17 cellular contexts compared by ENCODE assay signal in the genomic region with DNA sequence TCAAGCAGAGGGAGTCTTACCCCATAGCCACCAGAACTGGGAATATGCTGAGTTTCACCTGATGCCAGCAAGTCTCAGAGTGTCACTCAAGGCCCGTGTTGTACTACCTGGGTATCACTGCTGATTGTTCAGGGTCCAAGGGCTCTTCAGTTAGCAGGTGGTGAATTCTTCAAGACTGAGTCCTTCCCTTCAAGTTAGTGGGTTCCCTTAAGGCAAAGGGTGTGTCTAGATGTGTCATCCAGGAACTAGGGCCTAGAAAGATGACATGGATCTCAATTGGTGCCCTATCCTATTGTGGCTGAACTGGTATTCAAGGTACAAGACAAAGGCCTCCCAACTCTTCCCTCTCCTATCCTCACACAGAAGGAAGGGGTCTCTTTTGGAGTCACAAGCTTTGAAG.
DNase-seq lines count a peak whose midpoint lies in the region; FAIRE-seq and TF ChIP-seq lines count a peak whose summit lies in the region.
"Had no signal": no experiment of that assay in that cellular context is flagged by ENCODE, and none has a peak within 500 bp of the region (broad histone marks: within the 10 kb centered on the region; RNA-seq: fewer than 3 reads in every experiment).

No MANE protein-coding gene starts in this region.

- no peak for FAIRE-seq in bronchial epithelial cell (lab: Jason Lieb, UNC)
- FAIRE-seq in small intestine (lab: Jason Lieb, UNC), result no peak
- FAIRE-seq: A204.1, G401.6, GM12892 had no signal

- intact Hi-C loops in colonic mucosa (cut with DNase I), result no loop called here

- no peaks in the 10 kb centered on the region for H3K79me2 ChIP-seq in hepatocyte

- no peak overlapping the region for H3K9ac ChIP-seq in colonic mucosa (ENCODE audit: low read depth in 2 of 2, low read length in 2 of 2)

- H3K36me3 ChIP-seq in bronchial epithelial cell (ENCODE audit: control insufficient read depth, insufficient read depth, low read length), result no peaks in the 10 kb centered on the region
- no peaks in the 10 kb centered on the region for H3K36me3 ChIP-seq in hepatocyte (replicated peaks; ENCODE audit: insufficient read depth, low read depth)
- no peaks in the 10 kb centered on the region for H3K36me3 ChIP-seq in small intestine (ENCODE audit: control insufficient read depth in 2 of 2, insufficient read depth in 2 of 2, low read length in 2 of 2)
- H3K36me3 ChIP-seq in colonic mucosa, result no peaks in the 10 kb centered on the region
- H3K36me3 ChIP-seq: BE2C, HAP-1 had no signal

- no peaks in the 10 kb centered on the region for H3K4me1 ChIP-seq in hepatocyte (ENCODE audit: insufficient read depth)
- H3K4me1 ChIP-seq in small intestine (ENCODE audit: control insufficient read depth in 2 of 2, insufficient read depth in 1 of 2, low read depth in 1 of 2, low read length in 1 of 2), result peaks cover 0 to 5% of the 10 kb centered on the region in 2 donors
- no peaks in the 10 kb centered on the region for H3K4me1 ChIP-seq in colonic mucosa
- H3K4me1 ChIP-seq: BE2C, HAP-1 had no signal

- no peak overlapping the region for H3K4me3 ChIP-seq in bronchial epithelial cell (ENCODE audit: low read depth, low read length)
- H3K4me3 ChIP-seq in hepatocyte, result no peak overlapping the region
- no peak overlapping the region for H3K4me3 ChIP-seq in small intestine (ENCODE audit: low read depth in 1 of 2, low read length in 2 of 2)
- no peak overlapping the region for H3K4me3 ChIP-seq in colonic mucosa
- H3K4me3 ChIP-seq: HAP-1 had no signal

- H3K27me3 ChIP-seq in bronchial epithelial cell (ENCODE audit: control insufficient read depth, insufficient read depth, low read length), result no peaks in the 10 kb centered on the region
- H3K27me3 ChIP-seq in hepatocyte, result no peaks in the 10 kb centered on the region
- H3K27me3 ChIP-seq in small intestine (ENCODE audit: control insufficient read depth in 2 of 2, insufficient read depth in 2 of 2, low read length in 2 of 2), result no peaks in the 10 kb centered on the region
- H3K27me3 ChIP-seq in colonic mucosa, result no peaks in the 10 kb centered on the region
- H3K27me3 ChIP-seq: BE2C had no signal

- TF ChIP-seq CTCF in bronchial epithelial cell (IDR thresholded peaks at IDR 0.05; ENCODE audit: insufficient read depth, low read length, severe bottlenecking) (no peak), hepatocyte (IDR thresholded peaks at IDR 0.05; ENCODE audit: poor library complexity) (no peak), colonic mucosa (IDR thresholded peaks at IDR 0.05) (no peak)

- no peak overlapping the region for H2AFZ ChIP-seq in hepatocyte

- no peak overlapping the region for H3K4me2 ChIP-seq in hepatocyte

- no peaks in the 10 kb centered on the region for H4K20me1 ChIP-seq in hepatocyte (ENCODE audit: insufficient read depth, poor library complexity, severe bottlenecking)

- peaks cover 8% of the 10 kb centered on the region for H3K9me3 ChIP-seq in hepatocyte (ENCODE audit: low read depth)
- H3K9me3 ChIP-seq in small intestine (ENCODE audit: control insufficient read depth, low read depth), result no peaks in the 10 kb centered on the region
- no peaks in the 10 kb centered on the region for H3K9me3 ChIP-seq in colonic mucosa
- H3K9me3 ChIP-seq: BE2C, HAP-1 had no signal

- H3K9me2 ChIP-seq in hepatocyte (replicated peaks; ENCODE audit: insufficient read depth), result no peaks in the 10 kb centered on the region

- DNase-seq in LoVo (ENCODE audit: low spot score) (peak; percentile 37), bronchial epithelial cell (ENCODE audit: low read depth) (peak; percentile 63), hepatocyte (ENCODE audit: low spot score) (no peak), small intestine (peak; percentile 12), H4 (ENCODE audit: low spot score) (no peak), colonic mucosa (no peak), NCI-H1694 (lab: John Stamatoyannopoulos, UW) (no peak)
- DNase-seq: BE2C; CD4-positive, alpha-beta memory T cell; DMS79; GOT3 had no signal

- 73% methylated on average over 1 of the region's 1 CpG for WGBS in hepatocyte (ENCODE audit: low lambda C conversion rate, missing lambda C conversion rate)
- WGBS in small intestine, 3 donors, result 33 to 75% (median 58%) methylated on average over 1 of the region's 1 CpG

- H3K27ac ChIP-seq in hepatocyte, result peak overlapping the region; percentile 13
- no peak overlapping the region for H3K27ac ChIP-seq in small intestine (ENCODE audit: low read depth in 1 of 2, low read length in 1 of 2)
- H3K27ac ChIP-seq in colonic mucosa, result no peak overlapping the region
- H3K27ac ChIP-seq: C4-2B, HL-60 had no signal

Comparison
In these comparisons a context has a peak if more than half of its experiments do, and no peak if none do; other contexts are left out.
1. DNase-seq: peak in LoVo (single experiment), bronchial epithelial cell (single experiment) and small intestine (single experiment); none in hepatocyte (single experiment), H4 (single experiment), colonic mucosa (single experiment) and NCI-H1694 (single experiment).